In genomic region chr17:36532435-36532975, GRCh38 we compare ENCODE assay signal across 13 cellular contexts. TPM values are rescaled to one million over a fixed set of nuclear protein-coding genes. Genes with fewer than 3 reads are reported as not detected.
DNase-seq lines count a peak whose midpoint lies in the region; ATAC-seq and TF ChIP-seq lines count a peak whose summit lies in the region.
"Had no signal": no experiment of that assay in that cellular context is flagged by ENCODE, and none has a peak within 500 bp of the region (broad histone marks: within the 10 kb centered on the region; RNA-seq: fewer than 3 reads in every experiment).

No MANE protein-coding gene starts in this region.

- no peak overlapping the region for H3K4me3 Mint-ChIP-seq in activated CD8-positive, alpha-beta T cell treated with anti-CD3 and anti-CD28 coated beads for 36 hours
- H3K4me3 Mint-ChIP-seq in stimulated activated naive B cell treated with anti-CD40 and anti-IgM and Interleukin-4, amounts not matched to agents 10 μg/mL and 1 μg/mL and 100 μg/mL, for 72 hours: peak overlapping the region; percentile 9 to 32

- no peak for TF ChIP-seq CTCF in activated CD8-positive, alpha-beta T cell treated with anti-CD3 and anti-CD28 coated beads for 36 hours (IDR thresholded peaks at IDR 0.05)
- TF ChIP-seq CTCF in esophagus squamous epithelium (IDR thresholded peaks at IDR 0.05): no peak

- CTCF ChIA-PET in activated CD8-positive, alpha-beta T cell treated with anti-CD3 and anti-CD28 coated beads for 36 hours (lab: Charles Lee): interaction anchor here (1.2 kb wide), 1 partner anchor 13 kb away, joined by 3 read pairs; no protein-coding TSS in a partner anchor

- peaks cover 12 to 36% (median 12%) of the 10 kb centered on the region in 3 donors for H3K4me1 ChIP-seq in esophagus squamous epithelium

- H3K4me3 ChIP-seq in esophagus squamous epithelium (no peak overlapping the region), MG63 (no peak overlapping the region)
- H3K4me3 ChIP-seq: upper lobe of left lung had no signal

- H3K27me3 ChIP-seq in esophagus squamous epithelium (no peaks in the 10 kb centered on the region), MG63 (no peaks in the 10 kb centered on the region)
- H3K27me3 ChIP-seq: upper lobe of left lung had no signal

- H3K27me3 Mint-ChIP-seq in activated CD8-positive, alpha-beta T cell treated with anti-CD3 and anti-CD28 coated beads for 36 hours: no peaks in the 10 kb centered on the region
- no peaks in the 10 kb centered on the region for H3K27me3 Mint-ChIP-seq in stimulated activated naive B cell treated with anti-CD40 and anti-IgM and Interleukin-4, amounts not matched to agents 10 μg/mL and 1 μg/mL and 100 μg/mL, for 72 hours
- H3K27me3 Mint-ChIP-seq: effector memory CD8-positive, alpha-beta T cell had no signal

- DNase-seq in cardiac septum (ENCODE audit: low spot score) (peak; percentile 55), Right ventricle myocardium superior (no peak), esophagus squamous epithelium (lab: John Stamatoyannopoulos, UW) (no peak), MG63 (no peak)
- DNase-seq in activated CD8-positive, alpha-beta T cell treated with anti-CD3 and anti-CD28 coated beads for 36 hours: no peak
- DNase-seq in stimulated activated naive B cell treated with anti-CD40 and anti-IgM and Interleukin-4, amounts not matched to agents 10 μg/mL and 1 μg/mL and 100 μg/mL, for 72 hours: no peak
- DNase-seq in stimulated activated naive CD4-positive, alpha-beta T cell (lab: John Stamatoyannopoulos, UW): no peak
- DNase-seq: AML-193; effector memory CD8-positive, alpha-beta T cell; posterior cingulate gyrus; SIG-M5; upper lobe of left lung had no signal

- ATAC-seq in Right ventricle myocardium superior (ENCODE audit: poor library complexity) (no peak), GM21423 (IDR thresholded peaks at IDR 0.05; ENCODE audit: unreplicated experiment) (no peak)
- no peak for ATAC-seq in activated CD8-positive, alpha-beta T cell treated with anti-CD3 and anti-CD28 coated beads for 36 hours
- ATAC-seq in stimulated activated naive B cell treated with anti-CD40 and anti-IgM and Interleukin-4, amounts not matched to agents 10 μg/mL and 1 μg/mL and 100 μg/mL, for 72 hours (replicated peaks): no peak
- ATAC-seq: effector memory CD8-positive, alpha-beta T cell had no signal

- peaks cover 0 to 68% (median 6%) of the 10 kb centered on the region in 3 donors for H3K36me3 ChIP-seq in esophagus squamous epithelium
- peaks cover 83% of the 10 kb centered on the region for H3K36me3 ChIP-seq in MG63

- WGBS in esophagus squamous epithelium, 2 donors: 14 to 80% methylated on average over 1 of the region's 2 CpGs

- H3K9me3 ChIP-seq in esophagus squamous epithelium (no peaks in the 10 kb centered on the region), MG63 (no peaks in the 10 kb centered on the region)
- H3K9me3 ChIP-seq: upper lobe of left lung had no signal

- peak overlapping the region; percentile 97 to 100 (median 98) for H3K27ac ChIP-seq in esophagus squamous epithelium
- H3K27ac ChIP-seq: upper lobe of left lung had no signal

- H3K4me1 Mint-ChIP-seq in activated CD8-positive, alpha-beta T cell treated with anti-CD3 and anti-CD28 coated beads for 36 hours (ENCODE audit: low read depth): peaks cover 32% of the 10 kb centered on the region
- H3K4me1 Mint-ChIP-seq in stimulated activated naive B cell treated with anti-CD40 and anti-IgM and Interleukin-4, amounts not matched to agents 10 μg/mL and 1 μg/mL and 100 μg/mL, for 72 hours: peaks cover 27 to 48% of the 10 kb centered on the region in 2 donors

- intact Hi-C loops in cardiac septum (cut with DNase I): no loop called here
- intact Hi-C loops in Right ventricle myocardium superior (cut with DNase I): no loop called here
- intact Hi-C loops in activated CD8-positive, alpha-beta T cell treated with anti-CD3 and anti-CD28 coated beads for 36 hours (cut with micrococcal nuclease): no loop called here
- intact Hi-C loops in esophagus squamous epithelium (cut with DNase I): loop anchor here (5.0 kb wide), 1 partner anchor 45 kb away; the partner anchor contains the start of gene ZNHIT3

- peak overlapping the region; percentile 55 for H3K27ac Mint-ChIP-seq in activated CD8-positive, alpha-beta T cell treated with anti-CD3 and anti-CD28 coated beads for 36 hours
- peak overlapping the region; percentile 71 for H3K27ac Mint-ChIP-seq in stimulated activated naive B cell treated with anti-CD40 and anti-IgM and Interleukin-4, amounts not matched to agents 10 μg/mL and 1 μg/mL and 100 μg/mL, for 72 hours

- H3K36me3 Mint-ChIP-seq in activated CD8-positive, alpha-beta T cell treated with anti-CD3 and anti-CD28 coated beads for 36 hours (ENCODE audit: low read depth): peaks cover 54% of the 10 kb centered on the region
- H3K36me3 Mint-ChIP-seq in stimulated activated naive B cell treated with anti-CD40 and anti-IgM and Interleukin-4, amounts not matched to agents 10 μg/mL and 1 μg/mL and 100 μg/mL, for 72 hours: peaks cover 38 to 58% of the 10 kb centered on the region in 2 donors

- no peak for TF ChIP-seq POLR2A in esophagus squamous epithelium (IDR thresholded peaks at IDR 0.05)

- POLR2A ChIA-PET in activated CD8-positive, alpha-beta T cell treated with anti-CD3 and anti-CD28 coated beads for 36 hours (lab: Charles Lee): interaction anchor here (1.0 to 1.5 kb wide), 2 partner anchors 12 to 20 kb away, joined by 3 read pairs; no protein-coding TSS in a partner anchor

- peaks cover 2% of the 10 kb centered on the region for H3K9me3 Mint-ChIP-seq in activated CD8-positive, alpha-beta T cell treated with anti-CD3 and anti-CD28 coated beads for 36 hours
- no peaks in the 10 kb centered on the region for H3K9me3 Mint-ChIP-seq in stimulated activated naive B cell treated with anti-CD40 and anti-IgM and Interleukin-4, amounts not matched to agents 10 μg/mL and 1 μg/mL and 100 μg/mL, for 72 hours
- H3K9me3 Mint-ChIP-seq: effector memory CD8-positive, alpha-beta T cell had no signal

RNA-seq across cellular contexts. Expression of gene MYO19, which starts 2.2 kb away (rescaled TPM):
- total RNA-seq in cardiac septum (16.0 TPM), Right ventricle myocardium superior (12.7 TPM), esophagus squamous epithelium (100 to 1,000 TPM in 2 of 4 donors, 10 to 100 TPM in 2; 46.4 to 124 (median 88.5) TPM)
- total RNA-seq in activated CD8-positive, alpha-beta T cell treated with anti-CD3 and anti-CD28 coated beads for 36 hours: 100 to 1,000 TPM; 106 to 114 TPM
- total RNA-seq in MG63 (2014; rRNA removed; shearing (Covaris generic); ENCODE audit: low replicate concordance): 73.9 and 76.5 TPM in 2 replicates

RNA-seq across cellular contexts. Expression of gene PIGW, which starts 2.3 kb away (rescaled TPM):
- total RNA-seq in cardiac septum (4.3 TPM), Right ventricle myocardium superior (3.6 TPM), esophagus squamous epithelium (10 to 100 TPM in 1 of 4 donors, 1 to 10 TPM in 3; 6.9 to 11.0 (median 9.0) TPM)
- 10 to 100 TPM; 11.0 to 11.9 TPM for total RNA-seq in activated CD8-positive, alpha-beta T cell treated with anti-CD3 and anti-CD28 coated beads for 36 hours
- total RNA-seq in MG63 (2014; rRNA removed; shearing (Covaris generic); ENCODE audit: low replicate concordance): 6.6 and 7.7 TPM in 2 replicates

RNA-seq across cellular contexts. Expression of gene GGNBP2, which starts 12.2 kb away (rescaled TPM):
- total RNA-seq in cardiac septum (50.2 TPM), Right ventricle myocardium superior (36.6 TPM), esophagus squamous epithelium (10 to 100 TPM; 32.8 to 59.3 (median 46.3) TPM)
- 10 to 100 TPM; 82.9 to 87.4 TPM for total RNA-seq in activated CD8-positive, alpha-beta T cell treated with anti-CD3 and anti-CD28 coated beads for 36 hours
- 64.2 and 77.3 TPM in 2 replicates for total RNA-seq in MG63 (2014; rRNA removed; shearing (Covaris generic); ENCODE audit: low replicate concordance)

RNA-seq across cellular contexts. Expression of gene ZNHIT3, which starts 46.0 kb away (rescaled TPM):
- total RNA-seq in cardiac septum (20.8 TPM), Right ventricle myocardium superior (20.0 TPM), esophagus squamous epithelium (10 to 100 TPM; 13.8 to 38.6 (median 29.2) TPM)
- 10 to 100 TPM; 46.5 to 50.5 TPM for total RNA-seq in activated CD8-positive, alpha-beta T cell treated with anti-CD3 and anti-CD28 coated beads for 36 hours
- 44.9 and 60.6 TPM in 2 replicates for total RNA-seq in MG63 (2014; rRNA removed; shearing (Covaris generic); ENCODE audit: low replicate concordance)

RNA-seq across cellular contexts. Expression of gene DHRS11, which starts 59.2 kb away (rescaled TPM):
- total RNA-seq in cardiac septum: 15.3 TPM
- 13.9 TPM for total RNA-seq in Right ventricle myocardium superior
- 1 to 10 TPM; 8.6 to 9.2 TPM for total RNA-seq in activated CD8-positive, alpha-beta T cell treated with anti-CD3 and anti-CD28 coated beads for 36 hours
- 10 to 100 TPM in 2 of 4 donors, 1 to 10 TPM in 2; 9.0 to 11.1 (median 10.2) TPM for total RNA-seq in esophagus squamous epithelium
- total RNA-seq in MG63 (2014; rRNA removed; shearing (Covaris generic); ENCODE audit: low replicate concordance): 17.4 and 18.0 TPM in 2 replicates
